1 cellular context compared by ENCODE assay signal in the genomic region with DNA sequence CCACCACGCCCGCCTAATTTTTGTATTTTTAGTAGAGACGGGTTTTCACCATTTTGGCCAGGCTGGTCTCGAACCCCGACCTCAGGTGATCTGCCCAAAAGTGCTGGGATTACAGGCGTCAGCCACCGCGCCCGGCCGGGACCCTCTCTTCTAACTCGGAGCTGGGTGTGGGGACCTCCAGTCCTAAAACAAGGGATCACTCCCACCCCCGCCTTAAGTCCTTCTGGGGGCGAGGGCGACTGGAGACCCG.
TF ChIP-seq lines count a peak whose summit lies in the region.

No MANE protein-coding gene starts in this region.

TF ChIP-seq in HEK293T, 16 proteins besides CTCF, POLR2A, EP300 and RAD21:
- TF ChIP-seq L3MBTL2 (conservative IDR thresholded peaks at IDR 0.05): 0 out of 2 replicates have a peak, but pooled peaks have one; percentile 29
TF ChIP-seq in HEK293T: peak in this region for 1; not testable (repeated sequence) for 15.
